Comparison of ENCODE assay signal across 14 cellular contexts in genomic region chr3:143234521-143234920, GRCh38.
"Had no signal": no experiment of that assay in that cellular context is flagged by ENCODE, and none has a peak within 500 bp of the region (broad histone marks: within the 10 kb centered on the region; RNA-seq: fewer than 3 reads in every experiment).

No MANE protein-coding gene starts in this region.

- H3K9me3 Mint-ChIP-seq: activated CD4-positive, alpha-beta memory T cell treated with anti-CD3 and anti-CD28 coated beads for 36 hours; memory B cell had no signal

- DNase-seq: activated CD4-positive, alpha-beta memory T cell treated with anti-CD3 and anti-CD28 coated beads for 36 hours; activated CD4-positive, alpha-beta T cell treated with anti-CD3 and anti-CD28 coated beads for 36 hours; activated CD8-positive, alpha-beta memory T cell treated with anti-CD3 and anti-CD28 coated beads, Interleukin-2, amount 10 ng/mL, durations not matched to agents 7 days and 5 days; cortex of kidney; mucosa of descending colon; naive thymus-derived CD8-positive, alpha-beta T cell; nucleus accumbens; stimulated activated CD4-positive, alpha-beta T cell treated with anti-CD3 and anti-CD28 coated beads, Interleukin-4, amount 100 ng/mL, for 24 hours; stimulated activated naive B cell treated with anti-CD40 and anti-IgM and Interleukin-4, amounts not matched to agents 10 μg/mL and 1 μg/mL and 100 μg/mL, for 72 hours; upper lobe of right lung had no signal

- H3K27ac ChIP-seq: upper lobe of right lung had no signal

- H3K36me3 Mint-ChIP-seq: activated CD4-positive, alpha-beta memory T cell treated with anti-CD3 and anti-CD28 coated beads for 36 hours; activated CD8-positive, alpha-beta memory T cell treated with anti-CD3 and anti-CD28 coated beads, Interleukin-2, amount 10 ng/mL, durations not matched to agents 7 days and 5 days; memory B cell; WTC11 had no signal

- ATAC-seq: activated CD4-positive, alpha-beta T cell treated with anti-CD3 and anti-CD28 coated beads for 36 hours; activated CD8-positive, alpha-beta memory T cell treated with anti-CD3 and anti-CD28 coated beads, Interleukin-2, amount 10 ng/mL, durations not matched to agents 7 days and 5 days; mucosa of descending colon; naive thymus-derived CD8-positive, alpha-beta T cell; sciatic nerve; stimulated activated naive B cell treated with anti-CD40 and anti-IgM and Interleukin-4, amounts not matched to agents 10 μg/mL and 1 μg/mL and 100 μg/mL, for 72 hours; upper lobe of right lung; WTC11 had no signal

- H3K4me1 Mint-ChIP-seq: activated CD8-positive, alpha-beta memory T cell treated with anti-CD3 and anti-CD28 coated beads, Interleukin-2, amount 10 ng/mL, durations not matched to agents 7 days and 5 days; WTC11 had no signal

- H3K27me3 ChIP-seq: upper lobe of right lung had no signal

- H3K4me1 ChIP-seq: upper lobe of right lung had no signal

- H3K4me3 Mint-ChIP-seq: activated CD4-positive, alpha-beta memory T cell treated with anti-CD3 and anti-CD28 coated beads for 36 hours; activated CD4-positive, alpha-beta T cell treated with anti-CD3 and anti-CD28 coated beads for 36 hours; activated CD8-positive, alpha-beta memory T cell treated with anti-CD3 and anti-CD28 coated beads, Interleukin-2, amount 10 ng/mL, durations not matched to agents 7 days and 5 days; activated naive CD8-positive, alpha-beta T cell; memory B cell; naive thymus-derived CD8-positive, alpha-beta T cell; stimulated activated naive B cell treated with anti-CD40 and anti-IgM and Interleukin-4, amounts not matched to agents 10 μg/mL and 1 μg/mL and 100 μg/mL, for 72 hours; WTC11 had no signal

- H3K27ac Mint-ChIP-seq: activated CD4-positive, alpha-beta memory T cell treated with anti-CD3 and anti-CD28 coated beads for 36 hours; activated CD4-positive, alpha-beta T cell treated with anti-CD3 and anti-CD28 coated beads for 36 hours; activated CD8-positive, alpha-beta memory T cell treated with anti-CD3 and anti-CD28 coated beads, Interleukin-2, amount 10 ng/mL, durations not matched to agents 7 days and 5 days; activated naive CD8-positive, alpha-beta T cell; memory B cell; stimulated activated naive B cell treated with anti-CD40 and anti-IgM and Interleukin-4, amounts not matched to agents 10 μg/mL and 1 μg/mL and 100 μg/mL, for 72 hours; WTC11 had no signal

- H3K36me3 ChIP-seq: upper lobe of right lung had no signal

- H3K27me3 Mint-ChIP-seq: activated CD4-positive, alpha-beta memory T cell treated with anti-CD3 and anti-CD28 coated beads for 36 hours; activated CD4-positive, alpha-beta T cell treated with anti-CD3 and anti-CD28 coated beads for 36 hours; activated CD8-positive, alpha-beta memory T cell treated with anti-CD3 and anti-CD28 coated beads, Interleukin-2, amount 10 ng/mL, durations not matched to agents 7 days and 5 days; activated naive CD8-positive, alpha-beta T cell; memory B cell; naive thymus-derived CD8-positive, alpha-beta T cell; stimulated activated naive B cell treated with anti-CD40 and anti-IgM and Interleukin-4, amounts not matched to agents 10 μg/mL and 1 μg/mL and 100 μg/mL, for 72 hours had no signal

- H3K9me3 ChIP-seq: mucosa of descending colon, upper lobe of right lung had no signal

- H3K4me3 ChIP-seq: mucosa of descending colon, upper lobe of right lung had no signal
